In genomic region chr18:24818069-24818395, GRCh38 we compare ENCODE assay signal across 3 cellular contexts.
TF ChIP-seq lines count a peak whose summit lies in the region.

No MANE protein-coding gene starts in this region.

TF ChIP-seq in GM23338, 12 proteins besides CTCF, POLR2A, EP300 and RAD21:
- no peak for TF ChIP-seq POLR2AphosphoS5 (IDR thresholded peaks at IDR 0.05; ENCODE audit: low read depth)
- TF ChIP-seq ZNF114 (CRISPR knock-in tag; IDR thresholded peaks at IDR 0.05), result no peak
- TF ChIP-seq EZH2phosphoT487 (IDR thresholded peaks at IDR 0.05; ENCODE audit: unreplicated experiment), result no peak
- TF ChIP-seq REST (IDR thresholded peaks at IDR 0.05; ENCODE audit: unreplicated experiment), result no peak
- no peak for TF ChIP-seq EZH2 (IDR thresholded peaks at IDR 0.05; ENCODE audit: low read depth, unreplicated experiment)
- no peak for TF ChIP-seq ZNF331 (CRISPR knock-in tag; IDR thresholded peaks at IDR 0.05; ENCODE audit: low read depth)
- no peak for TF ChIP-seq STAT1 (IDR thresholded peaks at IDR 0.05; ENCODE audit: unreplicated experiment)

TF ChIP-seq in SK-N-SH, 30 proteins besides CTCF, POLR2A, EP300 and RAD21 (continued from another document):
- TF ChIP-seq CHD2 (IDR thresholded peaks at IDR 0.05; ENCODE audit: low read length, partially characterized antibody) (peak; percentile 25), MXI1 (IDR thresholded peaks at IDR 0.05; ENCODE audit: low read depth, low read length) (no peak), JUND (IDR thresholded peaks at IDR 0.05) (no peak), NRF1 (IDR thresholded peaks at IDR 0.05; ENCODE audit: low read depth, low read length) (no peak), GATA2 (CRISPR knock-in tag; IDR thresholded peaks at IDR 0.05) (peak; percentile 53; the same call in 1 of the 2 replicates), YY1 (IDR thresholded peaks at IDR 0.05; ENCODE audit: low read depth) (no peak), RCOR1 (IDR thresholded peaks at IDR 0.05; ENCODE audit: low read length) (peak; percentile 87), TEAD4 (IDR thresholded peaks at IDR 0.05; ENCODE audit: borderline replicate concordance, insufficient read depth) (0 out of 2 replicates have a peak, but pooled peaks have one; percentile 21), RXRA (IDR thresholded peaks at IDR 0.05; ENCODE audit: borderline replicate concordance, low read depth) (no peak), REST (IDR thresholded peaks at IDR 0.05; ENCODE audit: low read depth, low read length) (no peak), FOXJ3 (CRISPR knock-in tag; IDR thresholded peaks at IDR 0.05) (0 out of 2 replicates have a peak, but pooled peaks have one; percentile 60), ELF1 (IDR thresholded peaks at IDR 0.05) (no peak), TAF1 (IDR thresholded peaks at IDR 0.05; ENCODE audit: borderline replicate concordance, low read depth, low read length) (no peak), EZH2phosphoT487 (IDR thresholded peaks at IDR 0.05; ENCODE audit: borderline replicate concordance, low read depth) (no peak)
- TF ChIP-seq, protein P1, sequence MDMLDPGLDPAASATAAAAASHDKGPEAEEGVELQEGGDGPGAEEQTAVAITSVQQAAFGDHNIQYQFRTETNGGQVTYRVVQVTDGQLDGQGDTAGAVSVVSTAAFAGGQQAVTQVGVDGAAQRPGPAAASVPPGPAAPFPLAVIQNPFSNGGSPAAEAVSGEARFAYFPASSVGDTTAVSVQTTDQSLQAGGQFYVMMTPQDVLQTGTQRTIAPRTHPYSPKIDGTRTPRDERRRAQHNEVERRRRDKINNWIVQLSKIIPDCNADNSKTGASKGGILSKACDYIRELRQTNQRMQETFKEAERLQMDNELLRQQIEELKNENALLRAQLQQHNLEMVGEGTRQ (IDR thresholded peaks at IDR 0.05; ENCODE audit: borderline replicate concordance, low read depth, low read length), result no peak
- TF ChIP-seq, protein P2, sequence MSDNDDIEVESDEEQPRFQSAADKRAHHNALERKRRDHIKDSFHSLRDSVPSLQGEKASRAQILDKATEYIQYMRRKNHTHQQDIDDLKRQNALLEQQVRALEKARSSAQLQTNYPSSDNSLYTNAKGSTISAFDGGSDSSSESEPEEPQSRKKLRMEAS (IDR thresholded peaks at IDR 0.05; ENCODE audit: low read depth), result no peak

TF ChIP-seq in endothelial cell of umbilical vein, 7 proteins besides CTCF, POLR2A, EP300 and RAD21:
- TF ChIP-seq EZH2 (IDR thresholded peaks at IDR 0.05; ENCODE audit: borderline replicate concordance, low read depth, low read length, severe bottlenecking), result no peak
- TF ChIP-seq JUN (IDR thresholded peaks at IDR 0.05; ENCODE audit: borderline replicate concordance, insufficient read depth, insufficient read length, low read depth), result no peak
- TF ChIP-seq, protein P2 (IDR thresholded peaks at IDR 0.05; ENCODE audit: insufficient read depth, insufficient read length), result no peak
- no peak for TF ChIP-seq MYC (IDR thresholded peaks at IDR 0.05; ENCODE audit: low read depth, low read length)
- TF ChIP-seq POLR2AphosphoS5 (IDR thresholded peaks at IDR 0.05; ENCODE audit: insufficient read depth, low read depth, low read length), result no peak
- TF ChIP-seq GATA2 (IDR thresholded peaks at IDR 0.05; ENCODE audit: insufficient read depth, insufficient read length, low read depth, low read length), result no peak
- no peak for TF ChIP-seq FOS (IDR thresholded peaks at IDR 0.05; ENCODE audit: borderline replicate concordance, insufficient read depth, low read length)
